Comparison of ENCODE assay signal across 9 cellular contexts in the genomic region with DNA sequence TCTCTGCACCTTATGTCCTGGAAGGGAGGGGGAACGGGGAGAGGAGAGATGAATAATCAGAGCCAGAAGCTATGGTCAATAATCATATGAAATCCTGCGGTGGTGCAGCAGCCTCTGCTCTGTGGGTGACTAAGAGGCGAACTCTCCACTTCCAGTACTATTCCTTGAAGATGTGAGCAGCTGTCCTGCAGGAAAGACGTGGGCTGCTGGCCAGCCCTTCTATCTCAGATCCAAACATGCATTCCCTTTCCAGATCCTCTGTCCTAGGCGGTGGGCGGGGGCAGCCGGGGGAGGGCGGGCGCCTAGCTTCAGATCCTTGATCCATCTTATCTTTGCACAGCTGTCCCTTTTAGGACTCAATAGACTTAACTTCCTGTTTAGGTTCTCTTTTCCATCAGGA.
DNase-seq lines count a peak whose midpoint lies in the region; ATAC-seq and FAIRE-seq lines count a peak whose summit lies in the region.
"Had no signal": no experiment of that assay in that cellular context is flagged by ENCODE, and none has a peak within 500 bp of the region (broad histone marks: within the 10 kb centered on the region; RNA-seq: fewer than 3 reads in every experiment).

No MANE protein-coding gene starts in this region.

- FAIRE-seq in HTR-8/SVneo (lab: Jason Lieb, UNC), result no peak

- DNase-seq in HTR-8/SVneo (ENCODE audit: insufficient read length, low spot score), result peak; percentile 10
- DNase-seq in amniotic stem cell (lab: John Stamatoyannopoulos, UW), result peak; percentile 8
- peak; percentile 78 for DNase-seq in iris pigment epithelial cell (ENCODE audit: low read depth)
- peak; percentile 54 for DNase-seq in stromal cell of bone marrow (ENCODE audit: low read depth)
- no peak for DNase-seq in germinal center (ENCODE audit: low spot score)
- DNase-seq in GOT3 (lab: John Stamatoyannopoulos, UW), result no peak
- DNase-seq: activated CD8-positive, alpha-beta memory T cell treated with anti-CD3 and anti-CD28 coated beads, Interleukin-2, amount 50 U/mL, for 4 hours; stimulated activated CD4-positive, alpha-beta T cell treated with anti-CD3 and anti-CD28 coated beads, Interleukin-1b, Interleukin-23, amount 100 ng/mL, for 48 hours had no signal

- ATAC-seq in GM21717 (IDR thresholded peaks at IDR 0.05; ENCODE audit: unreplicated experiment), result no peak

Comparison
In these comparisons a context has a peak if more than half of its experiments do, and no peak if none do; other contexts are left out.
1. DNase-seq: peak in HTR-8/SVneo (single experiment), amniotic stem cell (single experiment), iris pigment epithelial cell (single experiment) and stromal cell of bone marrow (single experiment); none in germinal center (single experiment) and GOT3 (single experiment).